Comparison of ENCODE assay signal across 19 cellular contexts in genomic region chr9:108017671-108018070, GRCh38.
DNase-seq lines count a peak whose midpoint lies in the region; ATAC-seq lines count a peak whose summit lies in the region.
"Had no signal": no experiment of that assay in that cellular context is flagged by ENCODE, and none has a peak within 500 bp of the region (broad histone marks: within the 10 kb centered on the region; RNA-seq: fewer than 3 reads in every experiment).

No MANE protein-coding gene starts in this region.

- DNase-seq in DMS53 (lab: John Stamatoyannopoulos, UW) (peak; percentile 22), DMS53 treated with DMSO at 0.1 percent for 48 hours (lab: John Stamatoyannopoulos, UW; ENCODE audit: unreplicated experiment) (no peak), RPMI8226 (peak; percentile 17), retina (peak; percentile 21), NOMO-1 (lab: John Stamatoyannopoulos, UW; ENCODE audit: unreplicated experiment in 2 of 2) (no peak)
- DNase-seq: CD8-positive, alpha-beta T cell; DND-41; GDM1; GOT3; MG63; NCI-H1930; NCI-H524; SHP77; SK-N-SH had no signal

- ATAC-seq in esophagus mucosa: peak; percentile 98
- ATAC-seq in GM21825 (IDR thresholded peaks at IDR 0.05; ENCODE audit: unreplicated experiment): no peak
- ATAC-seq in GM21381 (IDR thresholded peaks at IDR 0.05; ENCODE audit: unreplicated experiment): no peak
- ATAC-seq: CD8-positive, alpha-beta T cell; GM12878; Panc1 had no signal

Comparison
In these comparisons a context has a peak if more than half of its experiments do, and no peak if none do; other contexts are left out.
1. DNase-seq: peak in DMS53 (single experiment), RPMI8226 (single experiment) and retina (single experiment); none in DMS53 treated with DMSO at 0.1 percent for 48 hours (single experiment) and NOMO-1 (0 of 2).